ENCODE assay signal across 11 cellular contexts in the genomic region with DNA sequence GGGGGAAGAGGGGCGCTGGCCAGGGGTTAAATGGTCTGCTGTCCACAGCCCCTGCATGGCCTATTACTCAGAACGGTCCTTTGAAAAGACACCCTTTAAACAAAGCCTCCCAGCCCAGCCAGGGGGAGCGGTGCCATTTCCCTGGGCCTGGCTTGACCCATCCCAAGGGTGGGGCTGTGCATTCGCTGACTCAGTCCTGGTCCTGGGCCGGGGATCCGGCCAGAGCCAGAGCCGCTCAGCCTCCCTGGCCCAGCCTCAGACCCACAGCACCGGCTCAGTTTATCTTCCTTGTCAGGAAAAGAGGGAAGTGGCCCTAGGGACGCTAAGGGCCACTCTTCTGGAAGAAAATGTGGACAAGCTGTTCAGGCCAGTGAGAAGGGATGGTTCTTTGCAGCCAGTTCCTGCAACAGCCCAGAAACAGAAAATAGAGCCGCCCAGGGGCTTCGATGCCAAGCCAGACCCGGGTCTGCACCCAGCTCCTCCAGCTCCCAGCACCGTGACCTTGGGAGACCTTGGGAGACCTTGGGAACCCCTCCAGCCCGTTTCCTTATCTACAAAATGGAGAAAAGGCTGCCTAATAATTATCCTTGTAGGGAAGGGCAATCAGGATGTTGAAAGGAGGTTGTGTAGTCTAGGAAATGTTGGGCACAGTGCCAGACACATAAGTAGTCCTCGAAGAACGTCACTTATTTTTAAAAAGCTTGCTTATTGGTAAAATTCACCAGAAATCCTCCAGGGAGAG.
A peak's percentile ranks its signal among the peaks of the same experiment; 100 is the strongest.
DNase-seq lines count a peak whose midpoint lies in the region; ATAC-seq and TF ChIP-seq lines count a peak whose summit lies in the region.
"Had no signal": no experiment of that assay in that cellular context is flagged by ENCODE, and none has a peak within 500 bp of the region (broad histone marks: within the 10 kb centered on the region; RNA-seq: fewer than 3 reads in every experiment).

No MANE protein-coding gene starts in this region.

- H3K27me3 ChIP-seq in colonic mucosa (no peaks in the 10 kb centered on the region), lower lobe of right lung (ENCODE audit: low read depth) (no peaks in the 10 kb centered on the region), suprapubic skin (no peaks in the 10 kb centered on the region)

- H3K4me3 ChIP-seq in colonic mucosa (no peak overlapping the region), lower lobe of right lung (no peak overlapping the region), suprapubic skin (no peak overlapping the region)

- WGBS in suprapubic skin: 47% methylated on average over 15 of the region's 16 CpGs

- intact Hi-C loops in colonic mucosa (cut with DNase I) (loop anchor here (5.0 kb wide), 1 partner anchor 38 kb away; no protein-coding TSS in a partner anchor), lower lobe of right lung (cut with DNase I) (no loop called here)

- peak; percentile 63 for DNase-seq in HPDE6-E6E7 (ENCODE audit: extremely low spot score)
- peak; percentile 75 for DNase-seq in colonic mucosa
- DNase-seq in lower lobe of right lung: no peak
- DNase-seq in suprapubic skin (ENCODE audit: low spot score in 2 of 2): peak; percentile 88 to 93
- no peak for DNase-seq in islet precursor cell
- no peak for DNase-seq in COLO668 (lab: John Stamatoyannopoulos, UW; ENCODE audit: unreplicated experiment)
- DNase-seq: activated T-cell treated with anti-CD3 and anti-CD28 coated beads, Interleukin-2, amount 50 U/mL, for 4 hours; NCI-H146; stimulated activated naive CD4-positive, alpha-beta T cell had no signal

- no peak for TF ChIP-seq POLR2A in suprapubic skin (IDR thresholded peaks at IDR 0.05)

- peak overlapping the region; percentile 3 to 19 for H3K9ac ChIP-seq in colonic mucosa (ENCODE audit: low read depth in 2 of 2, low read length in 2 of 2)

- TF ChIP-seq EP300 in suprapubic skin (IDR thresholded peaks at IDR 0.05): no peak

- H3K9me3 ChIP-seq in colonic mucosa: no peaks in the 10 kb centered on the region
- no peaks in the 10 kb centered on the region for H3K9me3 ChIP-seq in lower lobe of right lung
- no peaks in the 10 kb centered on the region for H3K9me3 ChIP-seq in suprapubic skin

- peak; percentile 44 for ATAC-seq in lower lobe of right lung
- ATAC-seq in GM19455 (IDR thresholded peaks at IDR 0.05; ENCODE audit: unreplicated experiment): no peak
- ATAC-seq in HG03280 (IDR thresholded peaks at IDR 0.05; ENCODE audit: unreplicated experiment): no peak
- ATAC-seq: activated T-cell treated with anti-CD3 and anti-CD28 coated beads, Interleukin-2, amount 50 U/mL, for 4 hours had no signal

- H3K27ac ChIP-seq in colonic mucosa (no peak overlapping the region), lower lobe of right lung (no peak overlapping the region), suprapubic skin (peak overlapping the region; percentile 31)

- peaks cover 7% of the 10 kb centered on the region for H3K4me1 ChIP-seq in colonic mucosa
- H3K4me1 ChIP-seq in lower lobe of right lung: peaks cover 11% of the 10 kb centered on the region
- peaks cover 50% of the 10 kb centered on the region for H3K4me1 ChIP-seq in suprapubic skin

- H3K36me3 ChIP-seq in colonic mucosa (no peaks in the 10 kb centered on the region), lower lobe of right lung (no peaks in the 10 kb centered on the region), suprapubic skin (no peaks in the 10 kb centered on the region)

- TF ChIP-seq CTCF in colonic mucosa (IDR thresholded peaks at IDR 0.05) (no peak), lower lobe of right lung (IDR thresholded peaks at IDR 0.05) (no peak), suprapubic skin (IDR thresholded peaks at IDR 0.05) (no peak)

Comparison
In these comparisons a context has a peak if more than half of its experiments do, and no peak if none do; other contexts are left out.
1. DNase-seq: peak in HPDE6-E6E7 (single experiment), colonic mucosa (single experiment) and suprapubic skin (2 of 2); none in lower lobe of right lung (single experiment), islet precursor cell (single experiment) and COLO668 (single experiment).
2. ATAC-seq: peak in lower lobe of right lung (2 of 2); none in GM19455 (single experiment) and HG03280 (single experiment).